In genomic region chr17:17036520-17036998, GRCh38 we compare ENCODE assay signal across 14 cellular contexts. TPM values are rescaled to one million over a fixed set of nuclear protein-coding genes. Genes with fewer than 3 reads are reported as not detected.
A peak's percentile ranks its signal among the peaks of the same experiment; 100 is the strongest.
DNase-seq lines count a peak whose midpoint lies in the region; ATAC-seq and TF ChIP-seq lines count a peak whose summit lies in the region.
"Had no signal": no experiment of that assay in that cellular context is flagged by ENCODE, and none has a peak within 500 bp of the region (broad histone marks: within the 10 kb centered on the region; RNA-seq: fewer than 3 reads in every experiment).

No MANE protein-coding gene starts in this region.

- peak; percentile 39 to 54 for DNase-seq in AML-193 (lab: John Stamatoyannopoulos, UW)
- peak; percentile 85 to 90 for DNase-seq in NOMO-1 (lab: John Stamatoyannopoulos, UW; ENCODE audit: unreplicated experiment in 2 of 2)
- no peak for DNase-seq in natural killer cell
- no peak for DNase-seq in NCI-H146 treated with DMSO at 0.1 percent for 48 hours (lab: John Stamatoyannopoulos, UW; ENCODE audit: unreplicated experiment)
- no peak for DNase-seq in HPDE6-E6E7 (ENCODE audit: extremely low spot score)
- DNase-seq: activated CD4-positive, alpha-beta memory T cell treated with anti-CD3 and anti-CD28 coated beads for 36 hours; CD4-positive, alpha-beta T cell; effector memory CD4-positive, alpha-beta T cell; stimulated activated CD4-positive, alpha-beta T cell treated with anti-CD3 and anti-CD28 coated beads, Interleukin-2, amount 100 ng/mL, for 48 hours had no signal

- no peaks in the 10 kb centered on the region for H3K36me3 ChIP-seq in esophagus (ENCODE audit: control insufficient read depth in 2 of 2, insufficient read depth in 2 of 2, low read length in 1 of 2)
- H3K36me3 ChIP-seq: neutrophil had no signal

- H3K9me3 ChIP-seq in esophagus (ENCODE audit: control insufficient read depth in 2 of 2, insufficient read depth in 1 of 2, low read depth in 1 of 2, low read length in 1 of 2) = no peaks in the 10 kb centered on the region
- H3K9me3 ChIP-seq: neutrophil had no signal

- no peak overlapping the region for H3K27ac Mint-ChIP-seq in natural killer cell
- H3K27ac Mint-ChIP-seq: activated CD4-positive, alpha-beta memory T cell treated with anti-CD3 and anti-CD28 coated beads for 36 hours; CD4-positive, alpha-beta T cell had no signal

- no peak for TF ChIP-seq CTCF in natural killer cell (IDR thresholded peaks at IDR 0.05)

- no peaks in the 10 kb centered on the region for H3K27me3 Mint-ChIP-seq in natural killer cell (ENCODE audit: low read depth in 2 of 2)
- H3K27me3 Mint-ChIP-seq: activated CD4-positive, alpha-beta memory T cell treated with anti-CD3 and anti-CD28 coated beads for 36 hours; CD4-positive, alpha-beta T cell had no signal

- no peaks in the 10 kb centered on the region for H3K27me3 ChIP-seq in esophagus (ENCODE audit: control insufficient read depth in 1 of 2, insufficient read depth in 2 of 2, low read length in 2 of 2)

- H3K27ac ChIP-seq in esophagus (ENCODE audit: low read depth in 2 of 2, low read length in 1 of 2) = peak overlapping the region; percentile 19 to 59
- H3K27ac ChIP-seq: neutrophil had no signal

- no peaks in the 10 kb centered on the region for H3K36me3 Mint-ChIP-seq in natural killer cell
- H3K36me3 Mint-ChIP-seq: activated CD4-positive, alpha-beta memory T cell treated with anti-CD3 and anti-CD28 coated beads for 36 hours had no signal

- peaks cover 5 to 11% of the 10 kb centered on the region in 2 donors for H3K4me1 Mint-ChIP-seq in natural killer cell

- intact Hi-C loops in natural killer cell (cut with micrococcal nuclease) = no loop called here

- no peaks in the 10 kb centered on the region for H3K9me3 Mint-ChIP-seq in natural killer cell
- H3K9me3 Mint-ChIP-seq: activated CD4-positive, alpha-beta memory T cell treated with anti-CD3 and anti-CD28 coated beads for 36 hours; CD4-positive, alpha-beta T cell had no signal

- peak; percentile 22 to 54 (median 38) for ATAC-seq in natural killer cell
- no peak for ATAC-seq in HG02884 (IDR thresholded peaks at IDR 0.05; ENCODE audit: unreplicated experiment)
- no peak for ATAC-seq in HG02623 (IDR thresholded peaks at IDR 0.05; ENCODE audit: unreplicated experiment)
- ATAC-seq: Panc1 had no signal

- H3K4me1 ChIP-seq in esophagus (ENCODE audit: control insufficient read depth in 2 of 2, insufficient read depth in 2 of 2, low read length in 1 of 2) = peaks cover 3% of the 10 kb centered on the region in 2 donors

- 69 to 72% methylated on average over 10 of the region's 10 CpGs for WGBS in esophagus, 2 donors

- H3K4me3 ChIP-seq in esophagus (ENCODE audit: low read depth in 1 of 2, low read length in 2 of 2) = no peak overlapping the region

- H3K4me3 Mint-ChIP-seq in natural killer cell = no peak overlapping the region
- H3K4me3 Mint-ChIP-seq: activated CD4-positive, alpha-beta memory T cell treated with anti-CD3 and anti-CD28 coated beads for 36 hours; CD4-positive, alpha-beta T cell had no signal

RNA-seq across cellular contexts. Expression of gene MPRIP, which starts 5.7 kb away (rescaled TPM):
- 100 to 1,000 TPM; 122 to 226 TPM for polyA plus RNA-seq in esophagus
- 100 to 1,000 TPM; 225 to 272 (median 229) TPM for total RNA-seq in natural killer cell

Comparison
In these comparisons a context has a peak if more than half of its experiments do, and no peak if none do; other contexts are left out.
1. DNase-seq: peak in AML-193 (2 of 2) and NOMO-1 (2 of 2); none in natural killer cell (single experiment), NCI-H146 treated with DMSO at 0.1 percent for 48 hours (single experiment) and HPDE6-E6E7 (single experiment).
2. ATAC-seq: peak in natural killer cell (3 of 3); none in HG02884 (single experiment) and HG02623 (single experiment).